Comparison of ENCODE assay signal across 1 cellular context in the genomic region with DNA sequence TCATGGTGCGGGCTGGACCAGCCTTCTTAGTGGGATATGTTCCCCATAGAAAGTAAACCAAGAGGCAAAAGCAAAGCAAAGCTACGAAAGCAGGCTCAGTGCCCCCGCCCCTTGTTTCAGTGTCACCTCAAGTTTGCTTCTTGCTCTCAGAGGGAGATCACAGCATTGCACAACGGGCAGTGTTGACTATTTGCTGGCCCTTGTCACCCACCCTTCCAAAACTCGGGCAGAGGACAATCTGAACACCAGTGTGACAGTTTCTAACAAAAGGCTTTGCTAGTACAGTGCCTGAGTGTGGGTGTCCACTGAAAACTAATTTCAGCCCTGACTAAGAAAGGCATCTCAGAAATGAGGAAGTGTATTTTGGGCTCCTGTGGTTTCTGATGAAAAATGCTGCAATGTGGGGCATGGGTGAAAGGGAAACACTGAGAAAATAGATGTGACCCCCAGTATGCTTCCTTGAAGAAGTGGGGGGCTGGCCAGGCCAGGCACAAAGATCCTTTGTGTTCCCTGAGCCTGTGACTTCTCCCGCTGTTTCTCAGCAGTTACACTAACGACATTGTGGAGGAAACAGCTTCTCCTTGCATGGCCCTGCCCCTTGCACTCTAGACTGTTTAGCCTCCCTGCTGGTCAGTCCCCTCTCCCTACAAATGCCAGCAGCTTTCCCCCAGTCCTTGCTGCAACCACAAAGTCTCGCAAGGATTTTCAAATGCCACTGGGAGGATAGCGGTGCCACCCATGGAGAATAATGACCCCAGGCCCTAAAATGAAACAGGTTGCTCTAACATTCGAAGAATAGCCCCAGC.
TF ChIP-seq lines count a peak whose summit lies in the region.

No MANE protein-coding gene starts in this region.

TF ChIP-seq in SK-N-SH treated with all-trans-retinoic acid at 6 μM for 48 hours, 23 proteins besides CTCF, POLR2A, EP300 and RAD21 (continued from another document):
- TF ChIP-seq, protein P1, sequence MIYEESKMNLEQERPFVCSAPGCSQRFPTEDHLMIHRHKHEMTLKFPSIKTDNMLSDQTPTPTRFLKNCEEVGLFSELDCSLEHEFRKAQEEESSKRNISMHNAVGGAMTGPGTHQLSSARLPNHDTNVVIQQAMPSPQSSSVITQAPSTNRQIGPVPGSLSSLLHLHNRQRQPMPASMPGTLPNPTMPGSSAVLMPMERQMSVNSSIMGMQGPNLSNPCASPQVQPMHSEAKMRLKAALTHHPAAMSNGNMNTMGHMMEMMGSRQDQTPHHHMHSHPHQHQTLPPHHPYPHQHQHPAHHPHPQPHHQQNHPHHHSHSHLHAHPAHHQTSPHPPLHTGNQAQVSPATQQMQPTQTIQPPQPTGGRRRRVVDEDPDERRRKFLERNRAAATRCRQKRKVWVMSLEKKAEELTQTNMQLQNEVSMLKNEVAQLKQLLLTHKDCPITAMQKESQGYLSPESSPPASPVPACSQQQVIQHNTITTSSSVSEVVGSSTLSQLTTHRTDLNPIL (CRISPR knock-in tag; IDR thresholded peaks at IDR 0.05; ENCODE audit: low read depth) = no peak
- TF ChIP-seq, protein P2, sequence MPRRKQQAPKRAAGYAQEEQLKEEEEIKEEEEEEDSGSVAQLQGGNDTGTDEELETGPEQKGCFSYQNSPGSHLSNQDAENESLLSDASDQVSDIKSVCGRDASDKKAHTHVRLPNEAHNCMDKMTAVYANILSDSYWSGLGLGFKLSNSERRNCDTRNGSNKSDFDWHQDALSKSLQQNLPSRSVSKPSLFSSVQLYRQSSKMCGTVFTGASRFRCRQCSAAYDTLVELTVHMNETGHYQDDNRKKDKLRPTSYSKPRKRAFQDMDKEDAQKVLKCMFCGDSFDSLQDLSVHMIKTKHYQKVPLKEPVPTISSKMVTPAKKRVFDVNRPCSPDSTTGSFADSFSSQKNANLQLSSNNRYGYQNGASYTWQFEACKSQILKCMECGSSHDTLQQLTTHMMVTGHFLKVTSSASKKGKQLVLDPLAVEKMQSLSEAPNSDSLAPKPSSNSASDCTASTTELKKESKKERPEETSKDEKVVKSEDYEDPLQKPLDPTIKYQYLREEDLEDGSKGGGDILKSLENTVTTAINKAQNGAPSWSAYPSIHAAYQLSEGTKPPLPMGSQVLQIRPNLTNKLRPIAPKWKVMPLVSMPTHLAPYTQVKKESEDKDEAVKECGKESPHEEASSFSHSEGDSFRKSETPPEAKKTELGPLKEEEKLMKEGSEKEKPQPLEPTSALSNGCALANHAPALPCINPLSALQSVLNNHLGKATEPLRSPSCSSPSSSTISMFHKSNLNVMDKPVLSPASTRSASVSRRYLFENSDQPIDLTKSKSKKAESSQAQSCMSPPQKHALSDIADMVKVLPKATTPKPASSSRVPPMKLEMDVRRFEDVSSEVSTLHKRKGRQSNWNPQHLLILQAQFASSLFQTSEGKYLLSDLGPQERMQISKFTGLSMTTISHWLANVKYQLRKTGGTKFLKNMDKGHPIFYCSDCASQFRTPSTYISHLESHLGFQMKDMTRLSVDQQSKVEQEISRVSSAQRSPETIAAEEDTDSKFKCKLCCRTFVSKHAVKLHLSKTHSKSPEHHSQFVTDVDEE (CRISPR knock-in tag; IDR thresholded peaks at IDR 0.05) = no peak
- TF ChIP-seq RARB (CRISPR knock-in tag; IDR thresholded peaks at IDR 0.05) = no peak
